ENCODE assay signal across 1 cellular context in genomic region chr1:182845894-182846293, GRCh38.
TF ChIP-seq lines count a peak whose summit lies in the region.

No MANE protein-coding gene starts in this region.

TF ChIP-seq in GM12878, 131 proteins besides CTCF, POLR2A, EP300 and RAD21:
- TF ChIP-seq YY1 (IDR thresholded peaks at IDR 0.05; ENCODE audit: low read depth, low read length) (no peak), STAT3 (IDR thresholded peaks at IDR 0.05; ENCODE audit: low read depth, low read length) (no peak), PKNOX1 (IDR thresholded peaks at IDR 0.05) (no peak), HDAC6 (IDR thresholded peaks at IDR 0.05; ENCODE audit: unreplicated experiment) (no peak), PML (IDR thresholded peaks at IDR 0.05; ENCODE audit: low read length) (no peak), RELA (IDR thresholded peaks at IDR 0.05; ENCODE audit: borderline replicate concordance, partially characterized antibody) (no peak), GABPA (IDR thresholded peaks at IDR 0.05; ENCODE audit: low read depth) (no peak), BCLAF1 (IDR thresholded peaks at IDR 0.05) (no peak), LARP7 (IDR thresholded peaks at IDR 0.05) (no peak), HCFC1 (IDR thresholded peaks at IDR 0.05; ENCODE audit: low read length) (no peak), PAX5 (IDR thresholded peaks at IDR 0.05; ENCODE audit: borderline replicate concordance, low read depth, low read length) (no peak), FOS (IDR thresholded peaks at IDR 0.05; ENCODE audit: borderline replicate concordance, extremely low read depth, insufficient read length) (no peak), SUZ12 (IDR thresholded peaks at IDR 0.05; ENCODE audit: unreplicated experiment) (no peak), ELK1 (IDR thresholded peaks at IDR 0.05; ENCODE audit: low read depth, low read length) (no peak), ZNF24 (IDR thresholded peaks at IDR 0.05) (no peak), NKRF (conservative IDR thresholded peaks at IDR 0.05) (no peak), YBX1 (IDR thresholded peaks at IDR 0.05) (no peak), EGR1 (IDR thresholded peaks at IDR 0.05; ENCODE audit: borderline replicate concordance in 1 of 2, low read depth in 2 of 2, low read length in 2 of 2) (no peak)
